ENCODE assay signal across 23 cellular contexts in genomic region chr1:110220324-110220723, GRCh38. TPM values are rescaled to one million over a fixed set of nuclear protein-coding genes. Genes with fewer than 3 reads are reported as not detected.
DNase-seq lines count a peak whose midpoint lies in the region; ATAC-seq, FAIRE-seq and TF ChIP-seq lines count a peak whose summit lies in the region.
"Had no signal": no experiment of that assay in that cellular context is flagged by ENCODE, and none has a peak within 500 bp of the region (broad histone marks: within the 10 kb centered on the region; RNA-seq: fewer than 3 reads in every experiment).

No MANE protein-coding gene starts in this region.

- H3K23me2 ChIP-seq in H9 (ENCODE audit: insufficient read length, low read depth, low read length, poor library complexity, severe bottlenecking): no peaks in the 10 kb centered on the region

- no peak overlapping the region for H3K4me3 Mint-ChIP-seq in H9
- H3K4me3 Mint-ChIP-seq: CD4-positive, CD25-positive, alpha-beta regulatory T cell; CD8-positive, alpha-beta memory T cell; HFFc6 had no signal

- CTCF ChIA-PET in HEK293 (lab: Yijun Ruan, JAX): interaction anchor here (1.1 to 2.6 kb wide), 3 partner anchors 9 to 93 kb away, joined by 5 to 10 read pairs (median 7); no protein-coding TSS in a partner anchor

- POLR2A ChIA-PET in HEK293 (lab: Yijun Ruan, JAX): no interaction called here

- no peak overlapping the region for H4K8ac ChIP-seq in H9 (replicated peaks; ENCODE audit: insufficient read length, low read depth, low read length)

- FAIRE-seq in pancreas (lab: Jason Lieb, UNC): no peak
- FAIRE-seq: A204.1, D721Med, G401.6, K562 had no signal

- intact Hi-C loops in body of pancreas (cut with DNase I) (no loop called here), pancreas (cut with DNase I) (no loop called here), head of caudate nucleus (cut with DNase I) (no loop called here)

- no peak overlapping the region for H3K4ac ChIP-seq in H9 (ENCODE audit: low read depth, low read length)

- no peak overlapping the region for H3K23ac ChIP-seq in H9 (ENCODE audit: insufficient read length, low read depth, low read length)

- H3K9me3 Mint-ChIP-seq in H9: no peaks in the 10 kb centered on the region
- H3K9me3 Mint-ChIP-seq: CD4-positive, CD25-positive, alpha-beta regulatory T cell; CD8-positive, alpha-beta memory T cell; HFFc6 had no signal

- DNase-seq in body of pancreas (peak; percentile 38 to 64 (median 61)), left kidney (ENCODE audit: low read depth, low spot score) (peak; percentile 57), pancreas (peak in 2 of 6 donors; percentile 53 to 56), H9 (no peak), NCI-H1417 treated with DMSO at 0.1 percent for 48 hours (lab: John Stamatoyannopoulos, UW) (no peak), head of caudate nucleus (no peak)
- DNase-seq: ACHN; BE2C; C1 segment of cervical spinal cord; CD4-positive, CD25-positive, alpha-beta regulatory T cell; CD8-positive, alpha-beta memory T cell; COR-L47; GM23248; HCEC 1CT; HFFc6; IMR-90 had no signal

- H2BK20ac ChIP-seq in H9 (ENCODE audit: low read depth, low read length, poor library complexity, severe bottlenecking): no peak overlapping the region

- no peak overlapping the region for H3K9ac ChIP-seq in H9 (ENCODE audit: extremely low read depth, insufficient read length, low read length)
- H3K9ac ChIP-seq: GM23248 had no signal

- 19 to 31% methylated on average over 5 of the region's 5 CpGs for WGBS in body of pancreas, 2 donors
- WGBS in pancreas, 2 donors: 12 to 14% methylated on average over 5 of the region's 5 CpGs
- WGBS in H9 (ENCODE audit: extremely low coverage, insufficient read length, low lambda C conversion rate): no CpG with 5 or more reads among the region's 5 CpGs

- H2BK5ac ChIP-seq in H9 (ENCODE audit: insufficient read length, low read length): no peak overlapping the region

- H3K27ac ChIP-seq in HEK293 (ENCODE audit: extremely low read depth, low read depth, low read length) (no peak overlapping the region), body of pancreas (peak overlapping the region; percentile 71 to 79 (median 76)), pancreas (peak overlapping the region; percentile 32 to 83 (median 68)), H9 (ENCODE audit: insufficient read length, low read depth, low read length) (no peak overlapping the region)
- H3K27ac ChIP-seq: GM23248, HL-60 had no signal

- H2BK15ac ChIP-seq in H9 (ENCODE audit: low read depth, low read length): no peak overlapping the region

- H3K9me3 ChIP-seq in HEK293 (ENCODE audit: control insufficient read depth, insufficient read depth, low read depth, low read length) (no peaks in the 10 kb centered on the region), body of pancreas (no peaks in the 10 kb centered on the region), pancreas (no peaks in the 10 kb centered on the region), H9 (ENCODE audit: control insufficient read depth, low read depth, low read length) (no peaks in the 10 kb centered on the region)
- H3K9me3 ChIP-seq: BE2C had no signal

- no peak overlapping the region for H3K18ac ChIP-seq in H9 (ENCODE audit: insufficient read length, low read depth, low read length)

- peaks cover 0 to 17% (median 16%) of the 10 kb centered on the region in 3 experiments; a peak in 5 of 7 replicates for H3K36me3 Mint-ChIP-seq in H9 (ENCODE audit: insufficient read depth in 1 of 3, low read depth in 3 of 3)
- H3K36me3 Mint-ChIP-seq: CD4-positive, CD25-positive, alpha-beta regulatory T cell had no signal

- no peak overlapping the region for H3K4me2 ChIP-seq in H9 (ENCODE audit: insufficient read depth, insufficient read length, low read length)

- H4K20me1 ChIP-seq in H9 (ENCODE audit: control insufficient read depth, insufficient read depth, insufficient read length): no peaks in the 10 kb centered on the region

- H3K4me1 Mint-ChIP-seq in H9: peaks cover 19 to 32% of the 10 kb centered on the region in 2 experiments

- H3K27me3 ChIP-seq in body of pancreas: no peaks in the 10 kb centered on the region
- no peaks in the 10 kb centered on the region for H3K27me3 ChIP-seq in pancreas
- H3K27me3 ChIP-seq in H9 (ENCODE audit: insufficient read depth, low read length): no peaks in the 10 kb centered on the region; the same call in 1 of the 2 replicates
- H3K27me3 ChIP-seq: BE2C had no signal

- TF ChIP-seq POLR2A in body of pancreas (IDR thresholded peaks at IDR 0.05): no peak

- H3K79me2 ChIP-seq in H9 (ENCODE audit: insufficient read depth, low read length): no peaks in the 10 kb centered on the region

- H3K14ac ChIP-seq in H9 (ENCODE audit: insufficient read depth, low read length): no peak overlapping the region

- no peak overlapping the region for H3K4me3 ChIP-seq in HEK293 (ENCODE audit: low read depth, low read length)
- no peak overlapping the region for H3K4me3 ChIP-seq in body of pancreas
- no peak overlapping the region for H3K4me3 ChIP-seq in pancreas
- H3K4me3 ChIP-seq: GM23248, K562 had no signal

- ATAC-seq in body of pancreas (peak; percentile 87), pancreas (peak; percentile 77 to 90 (median 84)), GM18517 (IDR thresholded peaks at IDR 0.05; ENCODE audit: unreplicated experiment) (no peak)
- ATAC-seq: K562 had no signal

- H4K91ac ChIP-seq in H9 (ENCODE audit: insufficient read length, low read depth, low read length): no peak overlapping the region

- no peak overlapping the region for H2BK120ac ChIP-seq in H9 (ENCODE audit: low read depth, low read length, poor library complexity, severe bottlenecking)

- no peak overlapping the region for H3K56ac ChIP-seq in H9 (ENCODE audit: insufficient read length, low read depth, low read length)

- H3K36me3 ChIP-seq in HEK293 (ENCODE audit: control insufficient read depth in 2 of 2, insufficient read depth in 1 of 2, low read length in 2 of 2) (peaks cover 0 to 94% of the 10 kb centered on the region in 2 experiments; a peak in 1 of 3 replicates), body of pancreas (replicated peaks in 1 of 2; ENCODE audit: insufficient read depth in 1 of 2, low read depth in 2 of 2) (no peaks in the 10 kb centered on the region), pancreas (peaks cover 0 to 4% (median 0%) of the 10 kb centered on the region in 3 donors)
- H3K36me3 ChIP-seq: BE2C had no signal

- no peak overlapping the region for H2AFZ ChIP-seq in H9 (ENCODE audit: low read length)
- H2AFZ ChIP-seq: GM23248 had no signal

- no peak for TF ChIP-seq CTCF in HEK293 (tag by site-specific recombination; IDR thresholded peaks at IDR 0.05)
- TF ChIP-seq CTCF in body of pancreas (IDR thresholded peaks at IDR 0.05): no peak
- TF ChIP-seq CTCF in pancreas (IDR thresholded peaks at IDR 0.05): no peak
- no peak for TF ChIP-seq CTCF in H9 (conservative IDR thresholded peaks at IDR 0.05)

- H2AK5ac ChIP-seq in H9 (ENCODE audit: insufficient read length, low read length): no peak overlapping the region

- H4K5ac ChIP-seq in H9 (ENCODE audit: insufficient read length, low read depth, low read length): no peak overlapping the region

- H3K4me1 ChIP-seq in HEK293 (ENCODE audit: control insufficient read depth, insufficient read depth, low read length): no peaks in the 10 kb centered on the region
- H3K4me1 ChIP-seq in body of pancreas: peaks cover 30% of the 10 kb centered on the region
- H3K4me1 ChIP-seq in pancreas: peaks cover 10 to 19% (median 12%) of the 10 kb centered on the region in 3 donors
- no peaks in the 10 kb centered on the region for H3K4me1 ChIP-seq in H9 (ENCODE audit: insufficient read depth, low read length)

- no peak overlapping the region for H3T11ph ChIP-seq in H9 (ENCODE audit: low read length)

- no peaks in the 10 kb centered on the region for H3K27me3 Mint-ChIP-seq in H9 (ENCODE audit: low read depth)
- H3K27me3 Mint-ChIP-seq: CD4-positive, CD25-positive, alpha-beta regulatory T cell; CD8-positive, alpha-beta memory T cell had no signal

- H3K27ac Mint-ChIP-seq in H9: no peak overlapping the region
- H3K27ac Mint-ChIP-seq: HFFc6 had no signal

- H2BK12ac ChIP-seq in H9 (ENCODE audit: insufficient read length, low read depth, low read length): no peak overlapping the region

- H3K79me1 ChIP-seq in H9 (ENCODE audit: insufficient read depth, low read depth, low read length, poor library complexity, severe bottlenecking): no peaks in the 10 kb centered on the region

TF ChIP-seq in HEK293, 187 proteins besides CTCF, POLR2A, EP300 and RAD21:
- TF ChIP-seq ZNF24 (tag by site-specific recombination; IDR thresholded peaks at IDR 0.05) (no peak), ZBTB8A (tag by site-specific recombination; IDR thresholded peaks at IDR 0.05) (no peak), ZNF341 (tag by site-specific recombination; IDR thresholded peaks at IDR 0.05; ENCODE audit: low read depth) (peak; percentile 46; the same call in 1 of the 2 replicates), ZNF791 (tag by site-specific recombination; IDR thresholded peaks at IDR 0.05) (no peak), SP2 (tag by site-specific recombination; IDR thresholded peaks at IDR 0.05) (no peak), ZNF223 (tag by site-specific recombination; IDR thresholded peaks at IDR 0.05) (no peak)

RNA-seq across cellular contexts. Expression of gene KCNC4, which starts 10.2 kb away (rescaled TPM):
- total RNA-seq in body of pancreas: 10 to 100 TPM in 1 of 2 donors, 1 to 10 TPM in 1; 8.6 to 12.7 TPM
- 10 to 100 TPM in 3 of 6 donors, 1 to 10 TPM in 3; 7.8 to 18.6 (median 10.5) TPM for total RNA-seq in pancreas
- polyA plus RNA-seq in pancreas: 1 to 10 TPM; 5.4 to 5.8 TPM
- total RNA-seq in H9 (2021): 8.4 and 8.9 TPM in 2 replicates

Comparison
In these comparisons a context has a peak if more than half of its experiments do, and no peak if none do; other contexts are left out.
1. H3K27ac ChIP-seq: peak in body of pancreas (4 of 4) and pancreas (4 of 4); none in HEK293 (single experiment) and H9 (single experiment).
2. DNase-seq: peak in body of pancreas (4 of 4) and left kidney (single experiment); none in H9 (single experiment), NCI-H1417 treated with DMSO at 0.1 percent for 48 hours (single experiment) and head of caudate nucleus (0 of 42).